In the genomic region with DNA sequence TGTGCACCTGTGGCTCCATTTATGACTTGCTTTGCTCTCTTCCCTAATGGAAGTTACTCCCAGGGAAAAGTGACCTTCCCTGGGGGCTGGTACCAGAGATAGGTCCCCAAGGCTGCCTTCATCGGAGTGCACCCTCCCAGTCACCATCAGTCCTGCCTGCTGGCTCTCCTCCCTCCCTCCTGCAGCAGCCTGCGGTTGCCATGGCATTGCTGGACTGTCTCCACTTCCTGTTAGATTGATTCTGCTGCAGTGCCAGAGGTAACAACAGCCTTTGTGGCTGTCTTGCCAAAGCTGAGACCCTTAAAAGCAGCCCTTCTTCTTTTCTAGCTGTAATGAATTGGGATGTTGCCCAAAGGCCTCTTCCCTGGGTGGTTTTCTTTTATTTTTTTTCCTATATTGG, we compare ENCODE assay signal across 12 cellular contexts.
DNase-seq lines count a peak whose midpoint lies in the region; ATAC-seq and TF ChIP-seq lines count a peak whose summit lies in the region.
"Had no signal": no experiment of that assay in that cellular context is flagged by ENCODE, and none has a peak within 500 bp of the region (broad histone marks: within the 10 kb centered on the region; RNA-seq: fewer than 3 reads in every experiment).

No MANE protein-coding gene starts in this region.

- H3F3A ChIP-seq in neural cell (ENCODE audit: insufficient read depth, low read length, poor library complexity, severe bottlenecking): no peaks in the 10 kb centered on the region

- H3K27ac ChIP-seq in neural cell (ENCODE audit: low read length): peak overlapping the region; percentile 51
- no peak overlapping the region for H3K27ac ChIP-seq in ovary
- H3K27ac ChIP-seq: PC-9 had no signal

- intact Hi-C loops in Caco-2 (cut with micrococcal nuclease; ENCODE audit: unreplicated experiment): no loop called here
- intact Hi-C loops in lower leg skin (cut with DNase I; ENCODE audit: low total_unique reads): no loop called here
- intact Hi-C loops in ovary (cut with DNase I): no loop called here

- H3K4me1 ChIP-seq in Caco-2: no peaks in the 10 kb centered on the region
- peaks cover 2% of the 10 kb centered on the region for H3K4me1 ChIP-seq in ovary (ENCODE audit: insufficient read depth)

- TF ChIP-seq EP300 in neural cell (conservative IDR thresholded peaks at IDR 0.05; ENCODE audit: poor library complexity, severe bottlenecking) (no peak), ovary (IDR thresholded peaks at IDR 0.05) (no peak)

- TF ChIP-seq CTCF in neural cell (IDR thresholded peaks at IDR 0.05; ENCODE audit: poor library complexity, severe bottlenecking): no peak
- no peak for TF ChIP-seq CTCF in Caco-2 (IDR thresholded peaks at IDR 0.05; ENCODE audit: insufficient read depth in 1 of 2, low read depth in 1 of 2, low read length in 1 of 2, severe bottlenecking in 1 of 2, unreplicated experiment in 1 of 2)
- TF ChIP-seq CTCF in lower leg skin (IDR thresholded peaks at IDR 0.05): no peak
- TF ChIP-seq CTCF in ovary (IDR thresholded peaks at IDR 0.05): no peak

- H3K9ac ChIP-seq in neural cell (ENCODE audit: low read length): no peak overlapping the region

- no peaks in the 10 kb centered on the region for H3K9me2 ChIP-seq in neural cell (ENCODE audit: insufficient read depth, low read length)

- POLR2A ChIA-PET in Caco-2 (lab: Charles Lee): no interaction called here

- H3K9me3 Mint-ChIP-seq in Caco-2 (ENCODE audit: unreplicated experiment): no peaks in the 10 kb centered on the region
- H3K9me3 Mint-ChIP-seq: nephron had no signal

- TF ChIP-seq POLR2A in lower leg skin (IDR thresholded peaks at IDR 0.05) (no peak), ovary (IDR thresholded peaks at IDR 0.05) (no peak)

- H3K27me3 Mint-ChIP-seq in Caco-2 (ENCODE audit: insufficient read depth, unreplicated experiment): peaks cover 2% of the 10 kb centered on the region

- no TSS peak for BruUV-seq in Caco-2 (replicated peaks; lab: Mats Ljungman, UMichigan)

- no peaks in the 10 kb centered on the region for H4K20me1 ChIP-seq in neural cell (ENCODE audit: insufficient read depth)

- H3K79me2 ChIP-seq in neural cell (replicated peaks; ENCODE audit: insufficient read depth, low read length): no peaks in the 10 kb centered on the region

- no peak for TF ChIP-seq RAD21 in neural cell (conservative IDR thresholded peaks at IDR 0.05)

- H2AFZ ChIP-seq in neural cell (ENCODE audit: low read depth, low read length): no peak overlapping the region
- H2AFZ ChIP-seq: PC-9 had no signal

- H3K4me1 Mint-ChIP-seq in Caco-2 (ENCODE audit: low read depth, unreplicated experiment): no peaks in the 10 kb centered on the region

- H3K36me3 ChIP-seq in neural cell (ENCODE audit: insufficient read depth, low read length) (no peaks in the 10 kb centered on the region), Caco-2 (ENCODE audit: control insufficient read depth, insufficient read depth, low read length) (no peaks in the 10 kb centered on the region), ovary (no peaks in the 10 kb centered on the region)

- peak; percentile 65 for DNase-seq in NCI-H1092 treated with DMSO at 0.1 percent for 48 hours (lab: John Stamatoyannopoulos, UW)
- no peak for DNase-seq in Caco-2
- no peak for DNase-seq in lower leg skin (ENCODE audit: low spot score in 2 of 2)
- no peak for DNase-seq in ovary
- DNase-seq: kidney glomerular epithelial cell, NCI-H1105 treated with DMSO at 0.1 percent for 48 hours, PC-9 had no signal

- H3K27me3 ChIP-seq in neural cell (ENCODE audit: insufficient read depth, low read depth, low read length) (no peaks in the 10 kb centered on the region), Caco-2 (replicated peaks; ENCODE audit: control insufficient read depth, insufficient read depth, low read length) (no peaks in the 10 kb centered on the region; the same call in 1 of the 2 replicates), ovary (no peaks in the 10 kb centered on the region)

- CTCF ChIA-PET in Caco-2 (lab: Charles Lee): no interaction called here

- H3K9me3 ChIP-seq in neural cell (ENCODE audit: low read length): no peaks in the 10 kb centered on the region
- H3K9me3 ChIP-seq in Caco-2: no peaks in the 10 kb centered on the region
- no peaks in the 10 kb centered on the region for H3K9me3 ChIP-seq in ovary

- H3K4me2 ChIP-seq in neural cell (ENCODE audit: low read length): peak overlapping the region; percentile 2
- H3K4me2 ChIP-seq: PC-9 had no signal

- no peak overlapping the region for H3K27ac Mint-ChIP-seq in Caco-2 (ENCODE audit: unreplicated experiment)
- H3K27ac Mint-ChIP-seq: nephron had no signal

- H3K36me3 Mint-ChIP-seq in Caco-2 (ENCODE audit: insufficient read depth, unreplicated experiment): no peaks in the 10 kb centered on the region

- H3K4me3 ChIP-seq in neural cell (ENCODE audit: low read length) (no peak overlapping the region), Caco-2 (ENCODE audit: low read depth, low read length) (no peak overlapping the region), lower leg skin (ENCODE audit: low read depth, poor library complexity, severe bottlenecking) (no peak overlapping the region), ovary (no peak overlapping the region)
- H3K4me3 ChIP-seq: PC-9 had no signal

- H3K4me3 Mint-ChIP-seq in Caco-2 (ENCODE audit: unreplicated experiment): no peak overlapping the region
- H3K4me3 Mint-ChIP-seq: nephron had no signal

- WGBS in lower leg skin, 2 donors: 27 to 30% methylated on average over 2 of the region's 2 CpGs
- 44 to 55% (median 49%) methylated on average over 2 of the region's 2 CpGs for WGBS in ovary, 3 donors

- ATAC-seq in GM19035 (IDR thresholded peaks at IDR 0.05; ENCODE audit: unreplicated experiment): peak; percentile 63
- ATAC-seq in HG02610 (IDR thresholded peaks at IDR 0.05; ENCODE audit: unreplicated experiment): peak; percentile 91
- ATAC-seq in HG02870 (IDR thresholded peaks at IDR 0.05; ENCODE audit: unreplicated experiment): no peak

TF ChIP-seq in neural cell, 6 proteins besides CTCF, POLR2A, EP300 and RAD21:
- TF ChIP-seq MXI1 (conservative IDR thresholded peaks at IDR 0.05; ENCODE audit: poor library complexity, severe bottlenecking) (no peak), EZH2 (IDR thresholded peaks at IDR 0.05; ENCODE audit: borderline replicate concordance, insufficient read depth, low read length, poor library complexity, severe bottlenecking) (no peak), TAF1 (IDR thresholded peaks at IDR 0.05; ENCODE audit: low read depth) (no peak), SMC3 (conservative IDR thresholded peaks at IDR 0.05; ENCODE audit: poor library complexity) (no peak), POLR2AphosphoS5 (IDR thresholded peaks at IDR 0.05) (no peak)
- TF ChIP-seq, protein P1, sequence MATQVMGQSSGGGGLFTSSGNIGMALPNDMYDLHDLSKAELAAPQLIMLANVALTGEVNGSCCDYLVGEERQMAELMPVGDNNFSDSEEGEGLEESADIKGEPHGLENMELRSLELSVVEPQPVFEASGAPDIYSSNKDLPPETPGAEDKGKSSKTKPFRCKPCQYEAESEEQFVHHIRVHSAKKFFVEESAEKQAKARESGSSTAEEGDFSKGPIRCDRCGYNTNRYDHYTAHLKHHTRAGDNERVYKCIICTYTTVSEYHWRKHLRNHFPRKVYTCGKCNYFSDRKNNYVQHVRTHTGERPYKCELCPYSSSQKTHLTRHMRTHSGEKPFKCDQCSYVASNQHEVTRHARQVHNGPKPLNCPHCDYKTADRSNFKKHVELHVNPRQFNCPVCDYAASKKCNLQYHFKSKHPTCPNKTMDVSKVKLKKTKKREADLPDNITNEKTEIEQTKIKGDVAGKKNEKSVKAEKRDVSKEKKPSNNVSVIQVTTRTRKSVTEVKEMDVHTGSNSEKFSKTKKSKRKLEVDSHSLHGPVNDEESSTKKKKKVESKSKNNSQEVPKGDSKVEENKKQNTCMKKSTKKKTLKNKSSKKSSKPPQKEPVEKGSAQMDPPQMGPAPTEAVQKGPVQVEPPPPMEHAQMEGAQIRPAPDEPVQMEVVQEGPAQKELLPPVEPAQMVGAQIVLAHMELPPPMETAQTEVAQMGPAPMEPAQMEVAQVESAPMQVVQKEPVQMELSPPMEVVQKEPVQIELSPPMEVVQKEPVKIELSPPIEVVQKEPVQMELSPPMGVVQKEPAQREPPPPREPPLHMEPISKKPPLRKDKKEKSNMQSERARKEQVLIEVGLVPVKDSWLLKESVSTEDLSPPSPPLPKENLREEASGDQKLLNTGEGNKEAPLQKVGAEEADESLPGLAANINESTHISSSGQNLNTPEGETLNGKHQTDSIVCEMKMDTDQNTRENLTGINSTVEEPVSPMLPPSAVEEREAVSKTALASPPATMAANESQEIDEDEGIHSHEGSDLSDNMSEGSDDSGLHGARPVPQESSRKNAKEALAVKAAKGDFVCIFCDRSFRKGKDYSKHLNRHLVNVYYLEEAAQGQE (IDR thresholded peaks at IDR 0.05; ENCODE audit: borderline replicate concordance): no peak
